In the genomic region with DNA sequence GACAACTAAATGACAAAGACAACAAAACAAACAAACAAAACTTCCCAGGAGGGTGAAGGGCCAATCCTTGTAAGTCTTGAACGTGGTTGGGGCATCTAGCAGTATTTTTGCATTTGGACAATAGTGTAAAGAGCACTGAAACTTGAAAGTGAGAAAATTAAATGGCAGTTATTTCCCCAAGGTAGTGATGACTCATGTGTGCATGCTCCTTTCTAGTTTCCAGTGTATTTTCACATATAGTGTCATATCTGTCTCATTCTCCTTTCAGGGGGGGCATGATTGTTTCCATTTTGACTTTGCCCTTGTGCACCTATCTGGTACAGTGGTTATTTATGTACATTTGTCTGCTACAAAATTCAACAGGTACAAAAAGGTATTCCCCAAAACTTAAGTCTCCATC, we compare ENCODE assay signal across 1 cellular context.
TF ChIP-seq lines count a peak whose summit lies in the region.

No MANE protein-coding gene starts in this region.

TF ChIP-seq in GM23338, 12 proteins besides CTCF, POLR2A, EP300 and RAD21 (continued from another document):
- TF ChIP-seq, protein P1, sequence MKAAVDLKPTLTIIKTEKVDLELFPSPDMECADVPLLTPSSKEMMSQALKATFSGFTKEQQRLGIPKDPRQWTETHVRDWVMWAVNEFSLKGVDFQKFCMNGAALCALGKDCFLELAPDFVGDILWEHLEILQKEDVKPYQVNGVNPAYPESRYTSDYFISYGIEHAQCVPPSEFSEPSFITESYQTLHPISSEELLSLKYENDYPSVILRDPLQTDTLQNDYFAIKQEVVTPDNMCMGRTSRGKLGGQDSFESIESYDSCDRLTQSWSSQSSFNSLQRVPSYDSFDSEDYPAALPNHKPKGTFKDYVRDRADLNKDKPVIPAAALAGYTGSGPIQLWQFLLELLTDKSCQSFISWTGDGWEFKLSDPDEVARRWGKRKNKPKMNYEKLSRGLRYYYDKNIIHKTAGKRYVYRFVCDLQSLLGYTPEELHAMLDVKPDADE (IDR thresholded peaks at IDR 0.05) = no peak
- TF ChIP-seq POLR2AphosphoS5 (IDR thresholded peaks at IDR 0.05; ENCODE audit: low read depth) = no peak
- TF ChIP-seq, protein P2, sequence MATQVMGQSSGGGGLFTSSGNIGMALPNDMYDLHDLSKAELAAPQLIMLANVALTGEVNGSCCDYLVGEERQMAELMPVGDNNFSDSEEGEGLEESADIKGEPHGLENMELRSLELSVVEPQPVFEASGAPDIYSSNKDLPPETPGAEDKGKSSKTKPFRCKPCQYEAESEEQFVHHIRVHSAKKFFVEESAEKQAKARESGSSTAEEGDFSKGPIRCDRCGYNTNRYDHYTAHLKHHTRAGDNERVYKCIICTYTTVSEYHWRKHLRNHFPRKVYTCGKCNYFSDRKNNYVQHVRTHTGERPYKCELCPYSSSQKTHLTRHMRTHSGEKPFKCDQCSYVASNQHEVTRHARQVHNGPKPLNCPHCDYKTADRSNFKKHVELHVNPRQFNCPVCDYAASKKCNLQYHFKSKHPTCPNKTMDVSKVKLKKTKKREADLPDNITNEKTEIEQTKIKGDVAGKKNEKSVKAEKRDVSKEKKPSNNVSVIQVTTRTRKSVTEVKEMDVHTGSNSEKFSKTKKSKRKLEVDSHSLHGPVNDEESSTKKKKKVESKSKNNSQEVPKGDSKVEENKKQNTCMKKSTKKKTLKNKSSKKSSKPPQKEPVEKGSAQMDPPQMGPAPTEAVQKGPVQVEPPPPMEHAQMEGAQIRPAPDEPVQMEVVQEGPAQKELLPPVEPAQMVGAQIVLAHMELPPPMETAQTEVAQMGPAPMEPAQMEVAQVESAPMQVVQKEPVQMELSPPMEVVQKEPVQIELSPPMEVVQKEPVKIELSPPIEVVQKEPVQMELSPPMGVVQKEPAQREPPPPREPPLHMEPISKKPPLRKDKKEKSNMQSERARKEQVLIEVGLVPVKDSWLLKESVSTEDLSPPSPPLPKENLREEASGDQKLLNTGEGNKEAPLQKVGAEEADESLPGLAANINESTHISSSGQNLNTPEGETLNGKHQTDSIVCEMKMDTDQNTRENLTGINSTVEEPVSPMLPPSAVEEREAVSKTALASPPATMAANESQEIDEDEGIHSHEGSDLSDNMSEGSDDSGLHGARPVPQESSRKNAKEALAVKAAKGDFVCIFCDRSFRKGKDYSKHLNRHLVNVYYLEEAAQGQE (IDR thresholded peaks at IDR 0.05; ENCODE audit: unreplicated experiment) = no peak
